Comparison of ENCODE assay signal across 8 cellular contexts in the genomic region with DNA sequence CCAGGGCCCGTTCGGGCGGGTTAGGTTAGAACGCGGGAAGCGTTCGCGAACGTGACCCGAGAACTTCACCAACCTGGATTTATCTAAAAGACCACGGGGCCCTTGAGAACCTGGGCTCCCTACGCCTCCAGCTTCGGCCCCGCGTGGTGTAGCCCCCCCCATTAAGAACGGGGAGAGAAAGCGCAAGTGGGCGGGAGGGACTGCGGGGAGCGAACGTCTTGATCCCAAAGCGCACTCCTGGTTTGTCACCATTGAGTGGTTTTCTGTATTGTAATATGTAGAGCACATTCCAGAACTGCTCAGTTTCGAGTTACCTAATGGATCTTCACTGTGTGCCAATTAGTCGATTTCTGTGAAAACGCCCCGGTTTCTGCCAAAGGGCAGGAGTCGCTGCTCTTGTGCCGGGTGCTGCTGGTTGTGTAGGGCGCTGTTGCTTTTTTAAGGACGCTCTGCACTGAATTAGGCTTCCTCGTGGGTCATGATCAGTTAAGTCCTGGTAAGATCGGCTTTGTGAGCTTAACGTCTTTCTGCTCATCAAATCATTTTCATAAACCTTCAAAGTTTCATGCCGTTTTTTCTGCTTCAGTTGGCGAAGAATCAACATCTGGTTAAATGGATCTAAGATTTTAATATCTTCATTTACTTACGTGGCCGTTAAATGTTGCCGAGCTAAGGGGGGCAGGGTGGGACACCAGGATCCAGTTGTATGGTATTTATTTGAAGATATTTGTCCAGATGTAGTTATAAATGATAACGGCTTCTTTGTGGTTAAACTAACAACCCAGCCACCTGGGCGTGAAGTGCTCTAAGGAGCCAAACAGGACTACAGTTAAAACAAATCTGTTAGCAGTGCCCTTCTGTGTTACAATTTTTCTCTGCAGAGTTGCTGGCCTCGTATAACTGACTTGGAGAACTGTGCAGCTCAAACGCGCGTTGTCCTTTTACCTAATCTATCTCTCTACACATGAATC. TPM values are rescaled to one million over a fixed set of nuclear protein-coding genes. Genes with fewer than 3 reads are reported as not detected.
DNase-seq lines count a peak whose midpoint lies in the region; ATAC-seq lines count a peak whose summit lies in the region.

No MANE protein-coding gene starts in this region.

- peak overlapping the region; percentile 85 for H3K4me3 Mint-ChIP-seq in central memory CD8-positive, alpha-beta T cell

- no peaks in the 10 kb centered on the region for H3K9me3 Mint-ChIP-seq in central memory CD8-positive, alpha-beta T cell

- peak; percentile 32 for ATAC-seq in HG02642 (IDR thresholded peaks at IDR 0.05; ENCODE audit: poor library complexity, unreplicated experiment)
- ATAC-seq in central memory CD8-positive, alpha-beta T cell (replicated peaks; ENCODE audit: extremely low read depth, poor library complexity, severe bottlenecking): peak; percentile 50
- ATAC-seq in left lobe of liver: peak; percentile 79

- H3K36me3 Mint-ChIP-seq in central memory CD8-positive, alpha-beta T cell (ENCODE audit: insufficient read depth): peaks cover 3% of the 10 kb centered on the region

- no peaks in the 10 kb centered on the region for H3K4me1 Mint-ChIP-seq in central memory CD8-positive, alpha-beta T cell

- no peak overlapping the region for H3K27ac Mint-ChIP-seq in central memory CD8-positive, alpha-beta T cell (ENCODE audit: low read depth)

- peak; percentile 41 for DNase-seq in DMS153 treated with DMSO at 0.1 percent for 48 hours (lab: John Stamatoyannopoulos, UW; ENCODE audit: unreplicated experiment)
- DNase-seq in DMS153 (lab: John Stamatoyannopoulos, UW): no peak
- DNase-seq in NCI-H1105 (lab: John Stamatoyannopoulos, UW): peak; percentile 18
- DNase-seq in UCSD-AML1 (lab: John Stamatoyannopoulos, UW; ENCODE audit: unreplicated experiment): peak; percentile 51
- peak in 1 of 2 donors; percentile 18 for DNase-seq in central memory CD8-positive, alpha-beta T cell (ENCODE audit: low spot score in 2 of 2)
- peak; percentile 73 for DNase-seq in left lobe of liver (ENCODE audit: low spot score)
- DNase-seq in stimulated activated CD4-positive, alpha-beta T cell treated with anti-CD3 and anti-CD28 coated beads, Interleukin-4, amount 100 ng/mL, for 48 hours (ENCODE audit: low read depth in 2 of 2): peak; percentile 36 to 41

- peaks cover 20% of the 10 kb centered on the region for H3K27me3 Mint-ChIP-seq in central memory CD8-positive, alpha-beta T cell

RNA-seq across cellular contexts. Expression of a gene that starts 0.8 kb away (rescaled TPM):
- total RNA-seq in left lobe of liver: not detected
